Comparison of ENCODE assay signal across 1 cellular context in the genomic region with DNA sequence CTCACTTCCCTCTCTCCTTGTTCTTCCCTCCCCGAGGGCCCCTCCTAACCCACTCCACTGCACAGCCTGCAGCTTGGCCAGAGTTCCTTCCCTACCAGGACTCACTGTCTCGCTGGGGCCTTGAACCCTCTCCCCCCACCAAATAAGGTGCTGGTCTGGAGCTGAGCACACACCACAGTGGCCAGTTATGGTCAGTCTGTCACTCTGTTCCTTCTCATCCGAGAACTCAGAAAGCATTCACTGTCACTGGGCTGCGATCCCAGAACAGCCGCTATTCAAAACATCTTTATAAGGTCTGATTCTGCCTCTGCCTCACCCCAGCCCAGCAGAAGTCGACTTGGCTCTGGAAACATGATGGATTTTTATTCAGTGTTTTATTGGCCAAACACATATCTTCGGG.
TF ChIP-seq lines count a peak whose summit lies in the region.

No MANE protein-coding gene starts in this region.

TF ChIP-seq in GM23338, 12 proteins besides CTCF, POLR2A, EP300 and RAD21 (continued from another document):
- TF ChIP-seq, protein P1, sequence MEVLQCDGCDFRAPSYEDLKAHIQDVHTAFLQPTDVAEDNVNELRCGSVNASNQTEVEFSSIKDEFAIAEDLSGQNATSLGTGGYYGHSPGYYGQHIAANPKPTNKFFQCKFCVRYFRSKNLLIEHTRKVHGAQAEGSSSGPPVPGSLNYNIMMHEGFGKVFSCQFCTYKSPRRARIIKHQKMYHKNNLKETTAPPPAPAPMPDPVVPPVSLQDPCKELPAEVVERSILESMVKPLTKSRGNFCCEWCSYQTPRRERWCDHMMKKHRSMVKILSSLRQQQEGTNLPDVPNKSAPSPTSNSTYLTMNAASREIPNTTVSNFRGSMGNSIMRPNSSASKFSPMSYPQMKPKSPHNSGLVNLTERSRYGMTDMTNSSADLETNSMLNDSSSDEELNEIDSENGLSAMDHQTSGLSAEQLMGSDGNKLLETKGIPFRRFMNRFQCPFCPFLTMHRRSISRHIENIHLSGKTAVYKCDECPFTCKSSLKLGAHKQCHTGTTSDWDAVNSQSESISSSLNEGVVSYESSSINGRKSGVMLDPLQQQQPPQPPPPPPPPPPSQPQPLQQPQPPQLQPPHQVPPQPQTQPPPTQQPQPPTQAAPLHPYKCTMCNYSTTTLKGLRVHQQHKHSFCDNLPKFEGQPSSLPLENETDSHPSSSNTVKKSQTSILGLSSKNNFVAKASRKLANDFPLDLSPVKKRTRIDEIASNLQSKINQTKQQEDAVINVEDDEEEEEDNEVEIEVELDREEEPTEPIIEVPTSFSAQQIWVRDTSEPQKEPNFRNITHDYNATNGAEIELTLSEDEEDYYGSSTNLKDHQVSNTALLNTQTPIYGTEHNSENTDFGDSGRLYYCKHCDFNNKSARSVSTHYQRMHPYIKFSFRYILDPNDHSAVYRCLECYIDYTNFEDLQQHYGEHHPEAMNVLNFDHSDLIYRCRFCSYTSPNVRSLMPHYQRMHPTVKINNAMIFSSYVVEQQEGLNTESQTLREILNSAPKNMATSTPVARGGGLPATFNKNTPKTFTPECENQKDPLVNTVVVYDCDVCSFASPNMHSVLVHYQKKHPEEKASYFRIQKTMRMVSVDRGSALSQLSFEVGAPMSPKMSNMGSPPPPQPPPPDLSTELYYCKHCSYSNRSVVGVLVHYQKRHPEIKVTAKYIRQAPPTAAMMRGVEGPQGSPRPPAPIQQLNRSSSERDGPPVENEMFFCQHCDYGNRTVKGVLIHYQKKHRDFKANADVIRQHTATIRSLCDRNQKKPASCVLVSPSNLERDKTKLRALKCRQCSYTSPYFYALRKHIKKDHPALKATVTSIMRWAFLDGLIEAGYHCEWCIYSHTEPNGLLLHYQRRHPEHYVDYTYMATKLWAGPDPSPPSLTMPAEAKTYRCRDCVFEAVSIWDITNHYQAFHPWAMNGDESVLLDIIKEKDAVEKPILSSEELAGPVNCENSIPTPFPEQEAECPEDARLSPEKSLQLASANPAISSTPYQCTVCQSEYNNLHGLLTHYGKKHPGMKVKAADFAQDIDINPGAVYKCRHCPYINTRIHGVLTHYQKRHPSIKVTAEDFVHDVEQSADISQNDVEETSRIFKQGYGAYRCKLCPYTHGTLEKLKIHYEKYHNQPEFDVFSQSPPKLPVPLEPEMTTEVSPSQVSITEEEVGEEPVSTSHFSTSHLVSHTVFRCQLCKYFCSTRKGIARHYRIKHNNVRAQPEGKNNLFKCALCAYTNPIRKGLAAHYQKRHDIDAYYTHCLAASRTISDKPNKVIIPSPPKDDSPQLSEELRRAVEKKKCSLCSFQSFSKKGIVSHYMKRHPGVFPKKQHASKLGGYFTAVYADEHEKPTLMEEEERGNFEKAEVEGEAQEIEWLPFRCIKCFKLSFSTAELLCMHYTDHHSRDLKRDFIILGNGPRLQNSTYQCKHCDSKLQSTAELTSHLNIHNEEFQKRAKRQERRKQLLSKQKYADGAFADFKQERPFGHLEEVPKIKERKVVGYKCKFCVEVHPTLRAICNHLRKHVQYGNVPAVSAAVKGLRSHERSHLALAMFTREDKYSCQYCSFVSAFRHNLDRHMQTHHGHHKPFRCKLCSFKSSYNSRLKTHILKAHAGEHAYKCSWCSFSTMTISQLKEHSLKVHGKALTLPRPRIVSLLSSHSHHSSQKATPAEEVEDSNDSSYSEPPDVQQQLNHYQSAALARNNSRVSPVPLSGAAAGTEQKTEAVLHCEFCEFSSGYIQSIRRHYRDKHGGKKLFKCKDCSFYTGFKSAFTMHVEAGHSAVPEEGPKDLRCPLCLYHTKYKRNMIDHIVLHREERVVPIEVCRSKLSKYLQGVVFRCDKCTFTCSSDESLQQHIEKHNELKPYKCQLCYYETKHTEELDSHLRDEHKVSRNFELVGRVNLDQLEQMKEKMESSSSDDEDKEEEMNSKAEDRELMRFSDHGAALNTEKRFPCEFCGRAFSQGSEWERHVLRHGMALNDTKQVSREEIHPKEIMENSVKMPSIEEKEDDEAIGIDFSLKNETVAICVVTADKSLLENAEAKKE (CRISPR knock-in tag; IDR thresholded peaks at IDR 0.05) = no peak
- TF ChIP-seq ETS1 (IDR thresholded peaks at IDR 0.05) = no peak
